In the genomic region with DNA sequence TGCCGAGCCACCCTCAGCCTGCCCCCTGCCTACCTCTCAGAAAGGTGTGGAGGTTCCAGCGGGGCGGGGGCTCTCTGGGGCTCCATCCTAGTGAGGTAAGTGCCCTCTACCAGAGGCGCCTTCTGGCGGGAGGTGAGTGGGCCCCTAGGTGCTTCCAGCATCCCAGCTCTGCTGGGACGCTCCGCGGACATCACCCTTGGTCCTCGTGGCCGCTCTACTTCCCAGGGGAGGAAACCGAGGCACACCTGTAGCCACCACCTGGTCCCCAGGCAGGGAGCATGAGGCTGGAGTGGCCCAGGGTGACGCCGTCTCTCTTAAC, we compare ENCODE assay signal across 9 cellular contexts. TPM values are rescaled to one million over a fixed set of nuclear protein-coding genes. Genes with fewer than 3 reads are reported as not detected.
DNase-seq lines count a peak whose midpoint lies in the region; ATAC-seq and TF ChIP-seq lines count a peak whose summit lies in the region.
"Had no signal": no experiment of that assay in that cellular context is flagged by ENCODE, and none has a peak within 500 bp of the region (broad histone marks: within the 10 kb centered on the region; RNA-seq: fewer than 3 reads in every experiment).

No MANE protein-coding gene starts in this region.

- no peak for ATAC-seq in GM21786 (IDR thresholded peaks at IDR 0.05; ENCODE audit: unreplicated experiment)

- H3K9ac ChIP-seq in stomach smooth muscle (ENCODE audit: low read length in 2 of 2): peak overlapping the region; percentile 58 to 83

- no peaks in the 10 kb centered on the region for H3K9me3 Mint-ChIP-seq in T-helper 2 cell treated with Interferon-gamma antibody and Interleukin-4, amounts not matched to agents 5 μg/mL and 100 μg/mL, for 36 hours
- H3K9me3 Mint-ChIP-seq in activated T-helper 2 cell treated with anti-CD3 and anti-CD28 coated beads, Interferon-gamma antibody, Interleukin-2, Interleukin-4, amounts not matched to agents 10 μg/mL and 5 μg/mL and 100 μg/mL, durations not matched to agents 14 hours and 24 hours and 36 hours: no peaks in the 10 kb centered on the region

- intact Hi-C loops in activated T-helper 2 cell treated with anti-CD3 and anti-CD28 coated beads, Interferon-gamma antibody, Interleukin-2, Interleukin-4, amounts not matched to agents 10 μg/mL and 5 μg/mL and 100 μg/mL, durations not matched to agents 14 hours and 24 hours and 36 hours (cut with micrococcal nuclease): loop anchor here (10.0 kb wide), 1 partner anchor 972 kb away; the partner anchor contains the start of genes CRAMP1 and IFT140

- peaks cover 38% of the 10 kb centered on the region for H3K4me1 ChIP-seq in stomach smooth muscle (ENCODE audit: control insufficient read depth, insufficient read depth, low read length)

- no peaks in the 10 kb centered on the region for H3K27me3 Mint-ChIP-seq in T-helper 2 cell treated with Interferon-gamma antibody and Interleukin-4, amounts not matched to agents 5 μg/mL and 100 μg/mL, for 36 hours (ENCODE audit: low read depth)
- no peaks in the 10 kb centered on the region for H3K27me3 Mint-ChIP-seq in activated T-helper 2 cell treated with anti-CD3 and anti-CD28 coated beads, Interferon-gamma antibody, Interleukin-2, Interleukin-4, amounts not matched to agents 10 μg/mL and 5 μg/mL and 100 μg/mL, durations not matched to agents 14 hours and 24 hours and 36 hours (ENCODE audit: low read depth)

- no peaks in the 10 kb centered on the region for H3K36me3 Mint-ChIP-seq in T-helper 2 cell treated with Interferon-gamma antibody and Interleukin-4, amounts not matched to agents 5 μg/mL and 100 μg/mL, for 36 hours (ENCODE audit: low read depth)
- peaks cover 16% of the 10 kb centered on the region for H3K36me3 Mint-ChIP-seq in activated T-helper 2 cell treated with anti-CD3 and anti-CD28 coated beads, Interferon-gamma antibody, Interleukin-2, Interleukin-4, amounts not matched to agents 10 μg/mL and 5 μg/mL and 100 μg/mL, durations not matched to agents 14 hours and 24 hours and 36 hours (ENCODE audit: low read depth)

- DNase-seq in T-helper 2 cell treated with Interferon-gamma antibody and Interleukin-4, amounts not matched to agents 5 μg/mL and 100 μg/mL, for 36 hours (ENCODE audit: low spot score): no peak
- DNase-seq in T-helper 2 cell (no peak), kidney epithelial cell (ENCODE audit: low read depth) (no peak), cerebellum (ENCODE audit: low spot score) (no peak), NOMO-1 (lab: John Stamatoyannopoulos, UW; ENCODE audit: unreplicated experiment in 2 of 2) (no peak)
- DNase-seq in activated T-helper 2 cell treated with anti-CD3 and anti-CD28 coated beads, Interferon-gamma antibody, Interleukin-2, Interleukin-4, amounts not matched to agents 10 μg/mL and 5 μg/mL and 100 μg/mL, durations not matched to agents 14 hours and 24 hours and 36 hours (ENCODE audit: low spot score): no peak

- no peaks in the 10 kb centered on the region for H3K36me3 ChIP-seq in kidney epithelial cell (ENCODE audit: control insufficient read depth, insufficient read depth, low read length)
- no peaks in the 10 kb centered on the region for H3K36me3 ChIP-seq in stomach smooth muscle (ENCODE audit: control insufficient read depth in 2 of 2, insufficient read depth in 2 of 2, low read length in 2 of 2)

- peak overlapping the region; percentile 55 for H3K27ac ChIP-seq in stomach smooth muscle (ENCODE audit: low read length)
- H3K27ac ChIP-seq: epithelial cell of prostate had no signal

- peak overlapping the region; percentile 41 for H3K27ac Mint-ChIP-seq in T-helper 2 cell treated with Interferon-gamma antibody and Interleukin-4, amounts not matched to agents 5 μg/mL and 100 μg/mL, for 36 hours
- H3K27ac Mint-ChIP-seq in activated T-helper 2 cell treated with anti-CD3 and anti-CD28 coated beads, Interferon-gamma antibody, Interleukin-2, Interleukin-4, amounts not matched to agents 10 μg/mL and 5 μg/mL and 100 μg/mL, durations not matched to agents 14 hours and 24 hours and 36 hours: no peak overlapping the region

- H3K4me3 ChIP-seq in kidney epithelial cell (ENCODE audit: low read depth, low read length) (peak overlapping the region; percentile 61), stomach smooth muscle (ENCODE audit: low read length in 2 of 2) (peak overlapping the region; percentile 69 to 80)

- H3K27me3 ChIP-seq in kidney epithelial cell (ENCODE audit: control insufficient read depth, insufficient read depth, low read length) (no peaks in the 10 kb centered on the region), stomach smooth muscle (ENCODE audit: control insufficient read depth in 1 of 2, insufficient read depth in 2 of 2, low read length in 2 of 2) (no peaks in the 10 kb centered on the region)

- H3K4me1 Mint-ChIP-seq in T-helper 2 cell treated with Interferon-gamma antibody and Interleukin-4, amounts not matched to agents 5 μg/mL and 100 μg/mL, for 36 hours (ENCODE audit: low read depth): peaks cover 9% of the 10 kb centered on the region
- H3K4me1 Mint-ChIP-seq in activated T-helper 2 cell treated with anti-CD3 and anti-CD28 coated beads, Interferon-gamma antibody, Interleukin-2, Interleukin-4, amounts not matched to agents 10 μg/mL and 5 μg/mL and 100 μg/mL, durations not matched to agents 14 hours and 24 hours and 36 hours (ENCODE audit: low read depth): peaks cover 4% of the 10 kb centered on the region

- no peaks in the 10 kb centered on the region for H3K9me3 ChIP-seq in stomach smooth muscle (ENCODE audit: control insufficient read depth in 2 of 2, low read length in 2 of 2)

- H3K4me3 Mint-ChIP-seq in T-helper 2 cell treated with Interferon-gamma antibody and Interleukin-4, amounts not matched to agents 5 μg/mL and 100 μg/mL, for 36 hours: peak overlapping the region; percentile 75
- H3K4me3 Mint-ChIP-seq in activated T-helper 2 cell treated with anti-CD3 and anti-CD28 coated beads, Interferon-gamma antibody, Interleukin-2, Interleukin-4, amounts not matched to agents 10 μg/mL and 5 μg/mL and 100 μg/mL, durations not matched to agents 14 hours and 24 hours and 36 hours (ENCODE audit: low read depth): peak overlapping the region; percentile 75

- TF ChIP-seq CTCF in kidney epithelial cell (IDR thresholded peaks at IDR 0.05; ENCODE audit: insufficient read depth, low read length, poor library complexity, severe bottlenecking): no peak

RNA-seq across cellular contexts. Expression of gene MCRIP2, which starts 1.4 kb away (rescaled TPM):
- total RNA-seq in activated T-helper 2 cell treated with anti-CD3 and anti-CD28 coated beads, Interferon-gamma antibody, Interleukin-2, Interleukin-4, amounts not matched to agents 10 μg/mL and 5 μg/mL and 100 μg/mL, durations not matched to agents 14 hours and 24 hours and 36 hours: 62.6 and 63.1 TPM in 2 replicates
- total RNA-seq in kidney epithelial cell (41.7 and 59.8 TPM in 2 replicates), cerebellum (6.0 TPM)

RNA-seq across cellular contexts. Expression of gene WDR90, which starts 6.2 kb away (rescaled TPM):
- 73.7 and 77.2 TPM in 2 replicates for total RNA-seq in activated T-helper 2 cell treated with anti-CD3 and anti-CD28 coated beads, Interferon-gamma antibody, Interleukin-2, Interleukin-4, amounts not matched to agents 10 μg/mL and 5 μg/mL and 100 μg/mL, durations not matched to agents 14 hours and 24 hours and 36 hours
- total RNA-seq in kidney epithelial cell (17.0 and 21.0 TPM in 2 replicates), cerebellum (23.7 TPM)

RNA-seq across cellular contexts. Expression of gene METTL26, which starts 6.9 kb away (rescaled TPM):
- total RNA-seq in activated T-helper 2 cell treated with anti-CD3 and anti-CD28 coated beads, Interferon-gamma antibody, Interleukin-2, Interleukin-4, amounts not matched to agents 10 μg/mL and 5 μg/mL and 100 μg/mL, durations not matched to agents 14 hours and 24 hours and 36 hours: 128 and 131 TPM in 2 replicates
- total RNA-seq in kidney epithelial cell (170 and 203 TPM in 2 replicates), cerebellum (23.8 TPM)

RNA-seq across cellular contexts. Expression of gene WFIKKN1, which starts 12.2 kb away (rescaled TPM):
- 0.32 and 0.57 TPM in 2 replicates for total RNA-seq in activated T-helper 2 cell treated with anti-CD3 and anti-CD28 coated beads, Interferon-gamma antibody, Interleukin-2, Interleukin-4, amounts not matched to agents 10 μg/mL and 5 μg/mL and 100 μg/mL, durations not matched to agents 14 hours and 24 hours and 36 hours
- total RNA-seq in kidney epithelial cell (0.08 TPM in 1 of 2 replicates, not detected in the other), cerebellum (0.54 TPM)

RNA-seq across cellular contexts. Expression of gene RHOT2, which starts 24.9 kb away (rescaled TPM):
- 156 and 158 TPM in 2 replicates for total RNA-seq in activated T-helper 2 cell treated with anti-CD3 and anti-CD28 coated beads, Interferon-gamma antibody, Interleukin-2, Interleukin-4, amounts not matched to agents 10 μg/mL and 5 μg/mL and 100 μg/mL, durations not matched to agents 14 hours and 24 hours and 36 hours
- 68.0 and 76.8 TPM in 2 replicates for total RNA-seq in kidney epithelial cell
- total RNA-seq in cerebellum: 34.8 TPM
